ENCODE assay signal across 20 cellular contexts in the genomic region with DNA sequence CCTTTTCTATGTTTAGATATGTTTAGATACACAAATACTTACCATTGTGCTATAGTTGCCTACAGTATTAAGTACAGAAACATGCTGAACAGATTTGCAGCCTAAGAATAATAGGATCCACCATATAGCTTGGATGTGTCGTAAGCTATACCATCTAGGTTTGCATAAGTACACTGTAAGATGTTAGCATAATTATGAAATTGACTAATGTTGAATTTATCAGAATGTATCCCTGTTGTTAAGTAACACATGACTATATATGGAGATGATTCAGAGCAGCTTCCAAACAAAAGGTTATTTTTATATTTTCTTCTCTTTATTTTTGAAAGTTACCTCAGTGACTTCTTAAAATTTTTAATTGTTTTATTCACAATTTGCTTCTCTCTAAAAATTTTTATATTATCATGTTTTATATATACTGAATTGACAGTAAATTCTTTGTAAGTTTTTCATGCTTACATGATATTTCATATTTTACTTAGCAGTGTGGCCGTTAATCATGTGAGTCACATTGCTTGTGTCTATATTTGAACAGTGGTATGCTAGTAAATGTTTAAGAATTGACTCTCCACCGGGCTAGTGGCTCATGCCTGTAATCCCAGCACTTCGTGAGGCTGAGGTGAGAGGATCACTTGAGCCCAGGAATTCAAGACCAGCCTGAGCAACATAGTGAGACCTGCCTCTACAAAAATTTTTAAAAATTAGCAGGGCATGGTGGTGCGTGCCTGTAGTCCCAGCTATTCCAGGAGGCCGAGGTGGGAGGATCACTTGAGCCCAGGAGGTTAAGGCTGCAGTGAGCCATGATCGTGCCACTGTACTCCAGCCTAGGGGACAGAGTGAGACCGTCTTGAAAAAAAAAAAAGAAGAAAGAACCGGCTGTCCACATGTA. TPM values are rescaled to one million over a fixed set of nuclear protein-coding genes. Genes with fewer than 3 reads are reported as not detected.
DNase-seq lines count a peak whose midpoint lies in the region; ATAC-seq, FAIRE-seq and TF ChIP-seq lines count a peak whose summit lies in the region.
"Had no signal": no experiment of that assay in that cellular context is flagged by ENCODE, and none has a peak within 500 bp of the region (broad histone marks: within the 10 kb centered on the region; RNA-seq: fewer than 3 reads in every experiment).

No MANE protein-coding gene starts in this region.

- in situ Hi-C loops in HepG2 (cut with HindIII; ENCODE audit: extremely low pct_ligation_motif_present, low pct_unique_long_range_greater_than_20kb): no loop called here

- no peak for TF ChIP-seq CTCF in Calu3 (IDR thresholded peaks at IDR 0.05; ENCODE audit: unreplicated experiment)
- no peak for TF ChIP-seq CTCF in epithelial cell of esophagus (IDR thresholded peaks at IDR 0.05; ENCODE audit: insufficient read depth, low read depth, low read length, missing control alignments)
- TF ChIP-seq CTCF in HepG2 (CRISPR knock-in tag; IDR thresholded peaks at IDR 0.05): no peak

- peak overlapping the region; percentile 27; the same call in 1 of the 2 replicates for H3K4me2 ChIP-seq in HepG2 (ENCODE audit: low read depth, low read length)
- H3K4me2 ChIP-seq: BLaER1 treated with 17β-estradiol and CSF1 and Interleukin-3, amounts not matched to agents 10 nM and 100 nM had no signal

- no peaks in the 10 kb centered on the region for H3K36me3 ChIP-seq in HepG2 (replicated peaks in 1 of 2; ENCODE audit: control insufficient read depth in 1 of 2, insufficient read depth in 2 of 2, low read length in 2 of 2)
- no peaks in the 10 kb centered on the region for H3K36me3 ChIP-seq in naive thymus-derived CD4-positive, alpha-beta T cell (ENCODE audit: control insufficient read depth in 2 of 3, insufficient read depth in 3 of 3, low read length in 3 of 3)
- H3K36me3 ChIP-seq: BLaER1 treated with 17β-estradiol and CSF1 and Interleukin-3, amounts not matched to agents 10 nM and 100 nM; right atrium auricular region had no signal

- FAIRE-seq in HepG2 (lab: Jason Lieb, UNC): no peak
- FAIRE-seq: frontal cortex, HTR-8/SVneo had no signal

- H3K4me3 ChIP-seq in epithelial cell of esophagus (ENCODE audit: low read length): no peak overlapping the region
- H3K4me3 ChIP-seq in HepG2 (replicated peaks in 1 of 3; ENCODE audit: insufficient read depth in 1 of 3, low read depth in 2 of 3, low read length in 3 of 3): no peak overlapping the region
- no peak overlapping the region for H3K4me3 ChIP-seq in naive thymus-derived CD4-positive, alpha-beta T cell (ENCODE audit: low read length)
- H3K4me3 ChIP-seq: BLaER1 treated with 17β-estradiol and CSF1 and Interleukin-3, amounts not matched to agents 10 nM and 100 nM; body of pancreas; right atrium auricular region had no signal

- peak; percentile 38 for DNase-seq in Calu3
- peak; percentile 62 for DNase-seq in LHCN-M2 (ENCODE audit: low read depth)
- DNase-seq in epithelial cell of esophagus (ENCODE audit: low read depth): peak; percentile 60
- DNase-seq in HepG2 (ENCODE audit: low spot score): no peak
- no peak for DNase-seq in NCI-H2107 (lab: John Stamatoyannopoulos, UW)
- DNase-seq in DMS 273 (lab: John Stamatoyannopoulos, UW; ENCODE audit: unreplicated experiment): no peak
- no peak for DNase-seq in naive thymus-derived CD4-positive, alpha-beta T cell
- DNase-seq: activated effector memory CD4-positive, alpha-beta T cell treated with anti-CD3 and anti-CD28 coated beads, Interleukin-2, amount 50 U/mL, for 16 hours; DMS153; H7; NCI-H82; RPMI8226; T-helper 17 cell had no signal

- ATAC-seq in HepG2: peak; percentile 86
- no peak for ATAC-seq in naive thymus-derived CD4-positive, alpha-beta T cell
- ATAC-seq in GM21619 (IDR thresholded peaks at IDR 0.05; ENCODE audit: unreplicated experiment): no peak
- ATAC-seq: body of pancreas, T-helper 17 cell had no signal

- no peak for TF ChIP-seq POLR2A in HepG2 (IDR thresholded peaks at IDR 0.05; ENCODE audit: insufficient read depth in 1 of 2, low read depth in 2 of 2, low read length in 2 of 2)

- no peak overlapping the region for H2AFZ ChIP-seq in HepG2 (ENCODE audit: low read length)

- no peaks in the 10 kb centered on the region for H3K9me3 ChIP-seq in HepG2 (ENCODE audit: low read length)
- H3K9me3 ChIP-seq in naive thymus-derived CD4-positive, alpha-beta T cell (ENCODE audit: control insufficient read depth in 2 of 3, low read length in 3 of 3): no peaks in the 10 kb centered on the region
- H3K9me3 ChIP-seq: body of pancreas, right atrium auricular region had no signal

- TF ChIP-seq EP300 in HepG2 (IDR thresholded peaks at IDR 0.05; ENCODE audit: low read depth in 2 of 2, low read length in 2 of 2) (no peak), HepG2 (CRISPR knock-in tag; IDR thresholded peaks at IDR 0.05; ENCODE audit: borderline replicate concordance) (no peak)

- peaks cover 4% of the 10 kb centered on the region for H3K9me3 Mint-ChIP-seq in Calu3 (ENCODE audit: low read depth, unreplicated experiment)
- H3K9me3 Mint-ChIP-seq in naive thymus-derived CD4-positive, alpha-beta T cell: peaks cover 0 to 3% (median 0%) of the 10 kb centered on the region in 11 donors
- H3K9me3 Mint-ChIP-seq: neural crest cell had no signal

- H3K27me3 ChIP-seq in HepG2 (ENCODE audit: control insufficient read depth in 1 of 2, insufficient read depth in 2 of 2, low read length in 2 of 2): no peaks in the 10 kb centered on the region
- H3K27me3 ChIP-seq in naive thymus-derived CD4-positive, alpha-beta T cell (ENCODE audit: control insufficient read depth in 2 of 2, insufficient read depth in 2 of 2, low read length in 2 of 2): no peaks in the 10 kb centered on the region
- H3K27me3 ChIP-seq: BLaER1 treated with 17β-estradiol and CSF1 and Interleukin-3, amounts not matched to agents 10 nM and 100 nM; body of pancreas; right atrium auricular region had no signal

- no peak for TF ChIP-seq RAD21 in HepG2 (CRISPR knock-in tag; IDR thresholded peaks at IDR 0.05)

- intact Hi-C loops in Calu3 (cut with micrococcal nuclease; ENCODE audit: unreplicated experiment): no loop called here
- intact Hi-C loops in HepG2 (cut with micrococcal nuclease; ENCODE audit: unreplicated experiment): no loop called here
- intact Hi-C loops in naive thymus-derived CD4-positive, alpha-beta T cell (cut with micrococcal nuclease): no loop called here

- CTCF ChIA-PET in Calu3 (lab: Charles Lee): interaction anchor here (0.8 to 1.7 kb wide), 2 partner anchors 91 to 451 kb away, joined by 4 to 5 read pairs; no protein-coding TSS in a partner anchor
- CTCF ChIA-PET in HepG2 (lab: Yijun Ruan, JAX; ENCODE audit: low intra/inter-chr PET ratio, low total read pairs): no interaction called here
- CTCF ChIA-PET in naive thymus-derived CD4-positive, alpha-beta T cell (lab: Charles Lee): interaction anchor here (0.7 kb wide), 1 partner anchor 86 kb away, joined by 4 read pairs; no protein-coding TSS in a partner anchor

- POLR2A ChIA-PET in HepG2 (lab: Yijun Ruan, JAX): interaction anchor here (2.0 kb wide), 1 partner anchor 25 kb away, joined by 6 read pairs; no protein-coding TSS in a partner anchor
- POLR2A ChIA-PET in naive thymus-derived CD4-positive, alpha-beta T cell (lab: Charles Lee): interaction anchor here (0.6 kb wide), 1 partner anchor 18 kb away, joined by 3 read pairs; no protein-coding TSS in a partner anchor

- H3K36me3 Mint-ChIP-seq in Calu3 (ENCODE audit: insufficient read depth, unreplicated experiment): no peaks in the 10 kb centered on the region
- peaks cover 0 to 9% (median 8%) of the 10 kb centered on the region in 5 donors for H3K36me3 Mint-ChIP-seq in naive thymus-derived CD4-positive, alpha-beta T cell

- H3K4me1 Mint-ChIP-seq in Calu3 (ENCODE audit: low read depth, unreplicated experiment): peaks cover 17% of the 10 kb centered on the region
- no peaks in the 10 kb centered on the region for H3K4me1 Mint-ChIP-seq in naive thymus-derived CD4-positive, alpha-beta T cell
- H3K4me1 Mint-ChIP-seq: neural crest cell had no signal

- no peaks in the 10 kb centered on the region for H3K27me3 Mint-ChIP-seq in Calu3 (ENCODE audit: unreplicated experiment)
- H3K27me3 Mint-ChIP-seq in naive thymus-derived CD4-positive, alpha-beta T cell: no peaks in the 10 kb centered on the region
- H3K27me3 Mint-ChIP-seq: T-helper 17 cell had no signal

- H3K4me3 Mint-ChIP-seq in Calu3 (ENCODE audit: low read depth, unreplicated experiment): no peak overlapping the region
- no peak overlapping the region for H3K4me3 Mint-ChIP-seq in naive thymus-derived CD4-positive, alpha-beta T cell
- H3K4me3 Mint-ChIP-seq: neural crest cell, T-helper 17 cell had no signal

- H3K4me1 ChIP-seq in HepG2 (ENCODE audit: insufficient read depth, low read length): peaks cover 9% of the 10 kb centered on the region
- H3K4me1 ChIP-seq in naive thymus-derived CD4-positive, alpha-beta T cell (ENCODE audit: control insufficient read depth in 2 of 2, insufficient read depth in 2 of 2, low read length in 2 of 2): no peaks in the 10 kb centered on the region
- H3K4me1 ChIP-seq: BLaER1 treated with 17β-estradiol and CSF1 and Interleukin-3, amounts not matched to agents 10 nM and 100 nM; body of pancreas; right atrium auricular region had no signal

- no peaks in the 10 kb centered on the region for H4K20me1 ChIP-seq in HepG2 (ENCODE audit: insufficient read depth, low read length)
- H4K20me1 ChIP-seq: BLaER1 treated with 17β-estradiol and CSF1 and Interleukin-3, amounts not matched to agents 10 nM and 100 nM had no signal

- no peak overlapping the region for H3K27ac ChIP-seq in HepG2 (ENCODE audit: extremely low read length, insufficient read depth, low read length)
- no peak overlapping the region for H3K27ac ChIP-seq in naive thymus-derived CD4-positive, alpha-beta T cell (ENCODE audit: low read depth, low read length)
- H3K27ac ChIP-seq: BLaER1 treated with 17β-estradiol and CSF1 and Interleukin-3, amounts not matched to agents 10 nM and 100 nM; body of pancreas; right atrium auricular region had no signal

- 16% methylated on average over 9 of the region's 9 CpGs for WGBS in HepG2 (ENCODE audit: low lambda C conversion rate)

- no peak overlapping the region for H3K9ac ChIP-seq in HepG2 (ENCODE audit: insufficient read depth, low read depth, low read length)
- H3K9ac ChIP-seq: BLaER1 treated with 17β-estradiol and CSF1 and Interleukin-3, amounts not matched to agents 10 nM and 100 nM had no signal

- BruUV-seq in Calu3 (replicated peaks; lab: Mats Ljungman, UMichigan) (no TSS peak), HepG2 (replicated peaks; lab: Mats Ljungman, UMichigan) (no TSS peak)

- no peak overlapping the region for H3K27ac Mint-ChIP-seq in Calu3 (ENCODE audit: unreplicated experiment)
- no peak overlapping the region for H3K27ac Mint-ChIP-seq in naive thymus-derived CD4-positive, alpha-beta T cell
- H3K27ac Mint-ChIP-seq: T-helper 17 cell had no signal

- H3K79me2 ChIP-seq in HepG2 (ENCODE audit: insufficient read depth, low read length): no peaks in the 10 kb centered on the region

RNA-seq across cellular contexts. Expression of gene SLC28A2, which starts 2.6 kb away (rescaled TPM):
- not detected in 2 replicates for total RNA-seq in Calu3 (2022)
- not detected in 2 replicates for total RNA-seq in LHCN-M2 (2014; rRNA removed)
- polyA plus RNA-seq in LHCN-M2 (2012): 0.04 TPM
- 0.08 and 0.11 TPM in 2 replicates for total RNA-seq in HepG2 (2016; rRNA removed; fragmentation: Illumina TruSeq; extraction: Trizol)
- total RNA-seq in HepG2 (2016; cell fraction: cytosol; rRNA removed; fragmentation: Illumina TruSeq; extraction: Trizol; ENCODE audit: low read depth): not detected in 2 replicates
- 0.11 TPM in 1 of 2 replicates, not detected in the other for total RNA-seq in HepG2 (2016; cell fraction: insoluble cytoplasmic fraction; rRNA removed; fragmentation: Illumina TruSeq; extraction: Trizol)
- total RNA-seq in HepG2 (2016; cell fraction: membrane; rRNA removed; fragmentation: Illumina TruSeq; extraction: Trizol): 0.07 TPM in 1 of 2 replicates, not detected in the other
- 0.12 TPM in 1 of 2 replicates, not detected in the other for total RNA-seq in HepG2 (2016; cell fraction: nucleus; rRNA removed; fragmentation: Illumina TruSeq; extraction: Trizol)
- 0.01 TPM in 1 of 2 replicates, not detected in the other for polyA plus RNA-seq in HepG2 (2011; rRNA removed)
- 0.01 TPM in 2 replicates for polyA plus RNA-seq in HepG2 (2011; cell fraction: cytosol; rRNA removed)
- polyA plus RNA-seq in HepG2 (2011; cell fraction: nucleus; rRNA removed): not detected in 2 replicates
- polyA plus RNA-seq in HepG2 (2012): 0.23 and 0.44 TPM in 2 replicates
- polyA plus RNA-seq in HepG2 (2016; cell fraction: cytosol; fragmentation: Illumina TruSeq; extraction: Trizol; ENCODE audit: low read depth): 0.02 TPM in 1 of 2 replicates, not detected in the other
- polyA plus RNA-seq in HepG2 (2016; cell fraction: insoluble cytoplasmic fraction; fragmentation: Illumina TruSeq; extraction: Trizol; ENCODE audit: low read depth): 0.07 TPM in 1 of 2 replicates, not detected in the other
- not detected in 2 replicates for polyA plus RNA-seq in HepG2 (2016; cell fraction: membrane; fragmentation: Illumina TruSeq; extraction: Trizol; ENCODE audit: low read depth)
- polyA plus RNA-seq in HepG2 (2016; cell fraction: nucleus; fragmentation: Illumina TruSeq; extraction: Trizol; ENCODE audit: insufficient read depth, low read depth): 0.20 TPM in 1 of 2 replicates, not detected in the other
- polyA minus RNA-seq in HepG2 (2011; rRNA and poly(A)+ RNA removed; ENCODE audit: low replicate concordance): 0.06 TPM in 1 of 2 replicates, not detected in the other
- not detected in 2 replicates for polyA minus RNA-seq in HepG2 (2011; cell fraction: cytosol; rRNA and poly(A)+ RNA removed)
- not detected in 2 replicates for polyA minus RNA-seq in HepG2 (2011; cell fraction: nucleus; rRNA and poly(A)+ RNA removed)
- total RNA-seq in naive thymus-derived CD4-positive, alpha-beta T cell: not detected
- not detected for polyA plus RNA-seq in naive thymus-derived CD4-positive, alpha-beta T cell
- total RNA-seq: frontal cortex, H7, neural crest cell, right atrium auricular region, T-helper 17 cell had no signal

Comparison
In these comparisons a context has a peak if more than half of its experiments do, and no peak if none do; other contexts are left out.
1. DNase-seq: peak in Calu3 (single experiment), LHCN-M2 (single experiment) and epithelial cell of esophagus (single experiment); none in HepG2 (single experiment), NCI-H2107 (single experiment), DMS 273 (single experiment) and naive thymus-derived CD4-positive, alpha-beta T cell (0 of 9).